9 cellular contexts compared by ENCODE assay signal in the genomic region with DNA sequence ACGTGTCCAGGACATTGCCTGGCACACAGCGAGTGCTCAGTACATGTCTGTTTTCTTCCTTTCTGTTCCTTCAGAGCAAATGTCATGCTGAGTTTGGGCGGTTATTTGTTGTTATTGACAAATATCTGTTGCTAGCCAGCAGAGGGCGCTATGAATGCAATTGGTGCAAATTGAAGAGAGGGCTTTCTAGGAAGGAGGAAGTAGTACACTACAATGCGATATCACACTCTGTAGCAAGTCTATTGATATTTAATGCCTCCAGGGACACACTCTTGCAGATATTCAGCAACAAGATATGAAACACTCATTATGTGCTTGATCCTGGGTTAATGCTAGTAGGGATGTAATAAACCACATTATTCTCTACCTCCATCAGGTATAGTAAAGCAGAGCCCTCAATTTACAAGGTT.
DNase-seq lines count a peak whose midpoint lies in the region; ATAC-seq and TF ChIP-seq lines count a peak whose summit lies in the region.
"Had no signal": no experiment of that assay in that cellular context is flagged by ENCODE, and none has a peak within 500 bp of the region (broad histone marks: within the 10 kb centered on the region; RNA-seq: fewer than 3 reads in every experiment).

No MANE protein-coding gene starts in this region.

- H3K9ac ChIP-seq in MM.1S (ENCODE audit: low read length): no peak overlapping the region

- H3K4me3 ChIP-seq in MM.1S (ENCODE audit: low read length): no peak overlapping the region
- no peak overlapping the region for H3K4me3 ChIP-seq in ascending aorta

- H3K27ac ChIP-seq in MM.1S (ENCODE audit: low read length): no peak overlapping the region
- H3K27ac ChIP-seq in ascending aorta: no peak overlapping the region

- peak; percentile 45 for DNase-seq in ELR (ENCODE audit: low read depth)
- DNase-seq in MM.1S: peak; percentile 38
- peak; percentile 60 for DNase-seq in RKO (ENCODE audit: low spot score)
- peak in 39 of 42 donors; percentile 5 to 87 (median 59) for DNase-seq in head of caudate nucleus
- DNase-seq in ascending aorta (ENCODE audit: low spot score in 2 of 2): no peak
- no peak for DNase-seq in left cardiac atrium

- intact Hi-C loops in head of caudate nucleus (cut with DNase I): loop anchor here (10.0 kb wide), 1 partner anchor 141 kb away; no protein-coding TSS in a partner anchor
- intact Hi-C loops in ascending aorta (cut with DNase I): no loop called here
- intact Hi-C loops in left cardiac atrium (cut with DNase I): no loop called here

- ATAC-seq in GM19467 (IDR thresholded peaks at IDR 0.05; ENCODE audit: unreplicated experiment) (peak; percentile 75), GM19397 (IDR thresholded peaks at IDR 0.05; ENCODE audit: unreplicated experiment) (no peak), left cardiac atrium (no peak)
- ATAC-seq: stimulated activated effector memory CD8-positive, alpha-beta T cell treated with anti-CD3 and anti-CD28 coated beads, Interleukin-12 subunit alpha, Interleukin-12 subunit beta, amount 100 ng/mL, for 72 hours had no signal

- H3K79me2 ChIP-seq in MM.1S (ENCODE audit: low read length): no peaks in the 10 kb centered on the region

- no peak overlapping the region for H2AFZ ChIP-seq in MM.1S (ENCODE audit: low read length)

- H3K36me3 ChIP-seq in MM.1S (replicated peaks; ENCODE audit: insufficient read depth, low read length) (no peaks in the 10 kb centered on the region), ascending aorta (no peaks in the 10 kb centered on the region)

- no peaks in the 10 kb centered on the region for H3K9me3 ChIP-seq in MM.1S (replicated peaks; ENCODE audit: insufficient read depth, low read length)
- H3K9me3 ChIP-seq in ascending aorta: no peaks in the 10 kb centered on the region

- H3K27me3 ChIP-seq in MM.1S (replicated peaks; ENCODE audit: insufficient read depth, low read length) (no peaks in the 10 kb centered on the region), ascending aorta (no peaks in the 10 kb centered on the region)

- no peaks in the 10 kb centered on the region for H3K4me1 ChIP-seq in MM.1S (ENCODE audit: low read length)
- no peaks in the 10 kb centered on the region for H3K4me1 ChIP-seq in ascending aorta

- TF ChIP-seq CTCF in MM.1S (IDR thresholded peaks at IDR 0.05; ENCODE audit: low read length) (peak; percentile 40), ascending aorta (IDR thresholded peaks at IDR 0.05) (no peak)

- H4K20me1 ChIP-seq in MM.1S (ENCODE audit: insufficient read depth, low read length): no peaks in the 10 kb centered on the region

- H3K4me2 ChIP-seq in MM.1S (ENCODE audit: low read depth, low read length): no peak overlapping the region

- H3K9me2 ChIP-seq in MM.1S (replicated peaks; ENCODE audit: insufficient read depth, low read length): no peaks in the 10 kb centered on the region

- H3F3A ChIP-seq in MM.1S (ENCODE audit: insufficient read depth, low read length): no peaks in the 10 kb centered on the region

Comparison
In these comparisons a context has a peak if more than half of its experiments do, and no peak if none do; other contexts are left out.
1. DNase-seq: peak in ELR (single experiment), MM.1S (single experiment), RKO (single experiment) and head of caudate nucleus (39 of 42); none in ascending aorta (0 of 2) and left cardiac atrium (single experiment).